In the genomic region with DNA sequence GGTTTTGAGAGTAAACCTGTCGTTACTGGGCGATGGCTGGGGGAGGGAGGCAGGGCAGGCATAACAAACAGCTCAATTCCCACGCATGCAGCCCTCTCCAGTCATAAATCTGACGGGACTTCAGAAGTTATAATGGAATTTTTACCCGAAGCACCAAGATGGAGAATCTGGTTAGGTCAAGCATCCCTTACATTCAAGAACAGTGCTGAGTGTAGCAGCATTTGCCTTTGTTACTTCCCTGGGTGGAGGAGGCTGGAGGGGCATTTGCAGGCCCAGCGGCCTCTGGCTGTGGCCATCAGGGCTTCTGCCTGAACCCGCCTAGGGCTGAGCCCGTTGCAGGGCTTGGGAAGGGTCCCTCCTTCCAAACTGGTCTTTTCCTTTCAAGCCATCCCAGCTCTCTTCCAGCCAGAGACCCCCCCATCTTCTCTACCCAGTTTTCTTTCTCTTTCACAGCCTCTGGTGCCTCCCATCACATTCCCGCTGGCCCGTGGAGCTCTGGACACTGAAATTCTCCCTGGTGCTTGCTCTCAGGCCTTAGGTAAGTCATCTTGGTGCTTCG, we compare ENCODE assay signal across 19 cellular contexts.
"Had no signal": no experiment of that assay in that cellular context is flagged by ENCODE, and none has a peak within 500 bp of the region (broad histone marks: within the 10 kb centered on the region; RNA-seq: fewer than 3 reads in every experiment).

No MANE protein-coding gene starts in this region.

- H3K27ac ChIP-seq: adrenal gland, PC-9 had no signal

- ATAC-seq: activated CD4-positive, CD25-positive, alpha-beta regulatory T cell treated with anti-CD3 and anti-CD28 coated beads, Interleukin-2, amount 50 U/mL, for 24 hours; activated CD8-positive, alpha-beta T cell treated with anti-CD3 and anti-CD28 coated beads for 36 hours; activated T-cell treated with anti-CD3 and anti-CD28 coated beads, Interleukin-2, amount 50 U/mL, for 72 hours had no signal

- H3K4me3 ChIP-seq: adrenal gland, breast epithelium, PC-9 had no signal

- H2AFZ ChIP-seq: PC-9 had no signal

- H3K4me1 ChIP-seq: adrenal gland, breast epithelium had no signal

- DNase-seq: activated CD4-positive, alpha-beta T cell treated with anti-CD3 and anti-CD28 coated beads for 4 hours; activated CD8-positive, alpha-beta memory T cell treated with anti-CD3 and anti-CD28 coated beads, Interleukin-2, amount 50 U/mL, for 4 hours; activated CD8-positive, alpha-beta T cell treated with anti-CD3 and anti-CD28 coated beads for 36 hours; activated gamma-delta T cell treated with Interleukin-2 at 50 U/mL for 16 hours; activated naive CD4-positive, alpha-beta T cell treated with anti-CD3 and anti-CD28 coated beads, Interleukin-2, amount 50 U/mL, for 16 hours; activated naive CD8-positive, alpha-beta T cell treated with anti-CD3 and anti-CD28 coated beads, Interleukin-2, amount 10 ng/mL, durations not matched to agents 7 days and 5 days; activated T-cell treated with anti-CD3 and anti-CD28 coated beads, Interleukin-2, amount 50 U/mL, for 72 hours; anterior cingulate cortex; Kasumi-1; KBM-7; NCI-H1436 treated with DMSO at 0.1 percent for 48 hours; NCI-H187; NCI-H446; NCI-H524; PC-9; SHP77 treated with DMSO at 0.1 percent for 48 hours had no signal

- H3K27me3 ChIP-seq: adrenal gland had no signal

- H3K9me3 ChIP-seq: adrenal gland, breast epithelium had no signal

- H3K36me3 ChIP-seq: adrenal gland, breast epithelium had no signal
